ENCODE assay signal across 9 cellular contexts in the genomic region with DNA sequence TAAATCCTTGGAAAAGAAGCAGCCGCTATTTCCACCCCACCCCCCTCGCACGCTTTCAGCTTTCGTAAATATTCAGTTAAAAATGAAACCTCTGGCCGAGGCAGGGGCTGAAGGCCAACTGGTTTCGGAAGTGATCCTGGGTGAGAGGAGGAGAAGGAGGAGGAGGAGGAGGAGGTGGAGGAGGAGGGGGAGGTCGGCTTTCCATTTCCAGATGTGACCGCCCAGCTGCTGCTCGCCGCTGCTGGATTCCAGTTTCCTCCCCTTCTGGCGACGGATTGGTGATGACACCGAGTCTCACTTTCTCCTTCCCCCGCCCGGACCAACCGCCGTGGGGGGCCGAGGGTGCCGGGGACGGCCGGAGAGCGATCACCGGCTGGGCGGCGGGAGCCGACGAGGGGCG. TPM values are rescaled to one million over a fixed set of nuclear protein-coding genes. Genes with fewer than 3 reads are reported as not detected.
A peak's percentile ranks its signal among the peaks of the same experiment; 100 is the strongest.
DNase-seq lines count a peak whose midpoint lies in the region; ATAC-seq and TF ChIP-seq lines count a peak whose summit lies in the region.
"Not testable (repeated sequence)": the region's sequence is repeated elsewhere in the genome, so short reads cannot be mapped to it uniquely, and the experiment has no call there.
"Had no signal": no experiment of that assay in that cellular context is flagged by ENCODE, and none has a peak within 500 bp of the region (broad histone marks: within the 10 kb centered on the region; RNA-seq: fewer than 3 reads in every experiment).

No MANE protein-coding gene starts in this region.

- peak overlapping the region; percentile 66 for H3K27ac Mint-ChIP-seq in activated B cell treated with CpG ODN at 0.5 μM for 24 hours
- not testable (repeated sequence) for H3K27ac Mint-ChIP-seq in progenitor cell of endocrine pancreas

- TF ChIP-seq CTCF in MM.1S (IDR thresholded peaks at IDR 0.05; ENCODE audit: low read length); activated B cell treated with CpG ODN at 0.5 μM for 24 hours (IDR thresholded peaks at IDR 0.05); astrocyte of the spinal cord (IDR thresholded peaks at IDR 0.05; ENCODE audit: low read depth, low read length); esophagus muscularis mucosa (IDR thresholded peaks at IDR 0.05); right lobe of liver (IDR thresholded peaks at IDR 0.05); progenitor cell of endocrine pancreas (IDR thresholded peaks at IDR 0.05; ENCODE audit: unreplicated experiment); upper lobe of right lung (IDR thresholded peaks at IDR 0.05): not testable (repeated sequence)

- not testable (repeated sequence) for H3K4me1 ChIP-seq in MM.1S (ENCODE audit: low read length); esophagus muscularis mucosa; right lobe of liver; upper lobe of right lung

- ATAC-seq in activated B cell treated with CpG ODN at 0.5 μM for 24 hours (ENCODE audit: low read depth); right lobe of liver; upper lobe of right lung: not testable (repeated sequence)

- H4K20me1 ChIP-seq in MM.1S (ENCODE audit: insufficient read depth, low read length), result not testable (repeated sequence)

- not testable (repeated sequence) for H3K79me2 ChIP-seq in MM.1S (ENCODE audit: low read length)

- DNase-seq in MM.1S; activated B cell treated with CpG ODN at 0.5 μM for 24 hours; astrocyte of the spinal cord (ENCODE audit: low read depth, low spot score); esophagus muscularis mucosa (ENCODE audit: extremely low spot score); right lobe of liver; progenitor cell of endocrine pancreas (ENCODE audit: low spot score, unreplicated experiment); upper lobe of right lung: not testable (repeated sequence)

- intact Hi-C loops in activated B cell treated with CpG ODN at 0.5 μM for 24 hours (cut with micrococcal nuclease); esophagus muscularis mucosa (cut with DNase I); right lobe of liver (cut with DNase I); upper lobe of right lung (cut with DNase I): not testable (repeated sequence)

- not testable (repeated sequence) for TF ChIP-seq EP300 in esophagus muscularis mucosa (IDR thresholded peaks at IDR 0.05)

- POLR2A ChIA-PET in activated B cell treated with CpG ODN at 0.5 μM for 24 hours (lab: Charles Lee), result interaction anchor here (0.6 to 1.3 kb wide), 4 partner anchors 63 to 196 kb away, joined by 3 to 13 read pairs (median 8); no protein-coding TSS in a partner anchor

- H3K4me3 Mint-ChIP-seq in activated B cell treated with CpG ODN at 0.5 μM for 24 hours (peak overlapping the region; percentile 78), progenitor cell of endocrine pancreas (ENCODE audit: low read depth) (peak overlapping the region; percentile 73)

- H3F3A ChIP-seq in MM.1S (ENCODE audit: insufficient read depth, low read length), result not testable (repeated sequence)

- H3K9me3 Mint-ChIP-seq in activated B cell treated with CpG ODN at 0.5 μM for 24 hours; progenitor cell of endocrine pancreas (ENCODE audit: low read depth): not testable (repeated sequence)

- H3K27me3 Mint-ChIP-seq in activated B cell treated with CpG ODN at 0.5 μM for 24 hours, progenitor cell of endocrine pancreas: not testable (repeated sequence)

- TF ChIP-seq POLR2A in esophagus muscularis mucosa (IDR thresholded peaks at IDR 0.05; ENCODE audit: low read depth), result not testable (repeated sequence)
- peak; percentile 43 for TF ChIP-seq POLR2A in right lobe of liver (IDR thresholded peaks at IDR 0.05)

- not testable (repeated sequence) for H3K9me3 ChIP-seq in MM.1S (replicated peaks; ENCODE audit: insufficient read depth, low read length); esophagus muscularis mucosa; right lobe of liver; upper lobe of right lung

- H3K4me3 ChIP-seq in GM08714 (ENCODE audit: low read length), result peak overlapping the region; percentile 61; the same call in 1 of the 2 replicates
- peak overlapping the region; percentile 78; the same call in 1 of the 2 replicates for H3K4me3 ChIP-seq in MM.1S (ENCODE audit: low read length)
- peak overlapping the region; percentile 63 for H3K4me3 ChIP-seq in astrocyte of the spinal cord (ENCODE audit: low read depth, low read length)
- H3K4me3 ChIP-seq in esophagus muscularis mucosa, result peak overlapping the region; percentile 66 to 83 (median 67)
- H3K4me3 ChIP-seq in right lobe of liver, result peak overlapping the region in 1 of 3 donors; percentile 57
- H3K4me3 ChIP-seq in upper lobe of right lung, result peak overlapping the region; percentile 58

- H3K9me2 ChIP-seq in MM.1S (replicated peaks; ENCODE audit: insufficient read depth, low read length), result not testable (repeated sequence)

- not testable (repeated sequence) for H3K36me3 ChIP-seq in MM.1S (replicated peaks; ENCODE audit: insufficient read depth, low read length); esophagus muscularis mucosa; right lobe of liver; upper lobe of right lung

- not testable (repeated sequence) for H3K4me1 Mint-ChIP-seq in activated B cell treated with CpG ODN at 0.5 μM for 24 hours; progenitor cell of endocrine pancreas (ENCODE audit: low read depth)

- not testable (repeated sequence) for H2AFZ ChIP-seq in MM.1S (ENCODE audit: low read length)

- CTCF ChIA-PET in activated B cell treated with CpG ODN at 0.5 μM for 24 hours (lab: Charles Lee), result not testable (repeated sequence)

- H3K9ac ChIP-seq in MM.1S (ENCODE audit: low read length), result peak overlapping the region; percentile 76; the same call in 1 of the 2 replicates

- not testable (repeated sequence) for H3K36me3 Mint-ChIP-seq in activated B cell treated with CpG ODN at 0.5 μM for 24 hours (ENCODE audit: low read depth); progenitor cell of endocrine pancreas (ENCODE audit: insufficient read depth)

- in situ Hi-C loops in astrocyte of the spinal cord (cut with HindIII; ENCODE audit: low sequenced_read_pairs), result not testable (repeated sequence)

- whole genome bisulfite sequencing in esophagus muscularis mucosa, result 0% methylated on average over 8 of the region's 28 CpGs
- 0% methylated on average over 6 of the region's 28 CpGs for WGBS in right lobe of liver (ENCODE audit: insufficient coverage, low coverage, low lambda C conversion rate, missing lambda C conversion rate)

- not testable (repeated sequence) for H3K27me3 ChIP-seq in MM.1S (replicated peaks; ENCODE audit: insufficient read depth, low read length); esophagus muscularis mucosa; right lobe of liver; upper lobe of right lung

- peak overlapping the region; percentile 80; the same call in 1 of the 2 replicates for H3K27ac ChIP-seq in MM.1S (ENCODE audit: low read length)
- peak overlapping the region; percentile 82 to 88 (median 86) for H3K27ac ChIP-seq in esophagus muscularis mucosa (replicated peaks in 1 of 4)
- H3K27ac ChIP-seq in right lobe of liver, upper lobe of right lung: not testable (repeated sequence)

- not testable (repeated sequence) for H3K4me2 ChIP-seq in MM.1S (ENCODE audit: low read depth, low read length)

RNA-seq across cellular contexts. Expression of a gene that starts 23.4 kb away (rescaled TPM):
- total RNA-seq in activated B cell treated with CpG ODN at 0.5 μM for 24 hours (0.42 and 0.62 TPM in 2 replicates), esophagus muscularis mucosa (not detected), right lobe of liver (not detected), progenitor cell of endocrine pancreas (0.14 TPM in 1 of 2 replicates, not detected in the other), upper lobe of right lung (0.20 TPM)
- total RNA-seq: lung microvascular endothelial cell had no signal
